In genomic region chr10:96511044-96511945, GRCh38 we compare ENCODE assay signal across 9 cellular contexts. TPM values are rescaled to one million over a fixed set of nuclear protein-coding genes. Genes with fewer than 3 reads are reported as not detected.
DNase-seq lines count a peak whose midpoint lies in the region; ATAC-seq and TF ChIP-seq lines count a peak whose summit lies in the region.
"Had no signal": no experiment of that assay in that cellular context is flagged by ENCODE, and none has a peak within 500 bp of the region (broad histone marks: within the 10 kb centered on the region; RNA-seq: fewer than 3 reads in every experiment).

No MANE protein-coding gene starts in this region.

- H3K27ac ChIP-seq in fibroblast of lung (ENCODE audit: insufficient read depth, low read length) (no peak overlapping the region), parathyroid adenoma (no peak overlapping the region)

- H3K4me3 ChIP-seq in HAP-1 (no peak overlapping the region), fibroblast of lung (replicated peaks in 1 of 4; ENCODE audit: control extremely low read depth in 1 of 4, insufficient read depth in 1 of 4, low read depth in 3 of 4, low read length in 4 of 4) (no peak overlapping the region), parathyroid adenoma (ENCODE audit: low read depth, low read length) (no peak overlapping the region)

- no peaks in the 10 kb centered on the region for H3K9me3 ChIP-seq in HAP-1
- H3K9me3 ChIP-seq in fibroblast of lung (ENCODE audit: control insufficient read depth, insufficient read depth, low read depth, low read length) = no peaks in the 10 kb centered on the region
- no peaks in the 10 kb centered on the region for H3K9me3 ChIP-seq in parathyroid adenoma (ENCODE audit: control insufficient read depth, low read length)

- in situ Hi-C loops in HAP-1 (cut with MboI; ENCODE audit: low sequenced_read_pairs) = loop anchor here (5.0 kb wide), 1 partner anchor 114 kb away; no protein-coding TSS in a partner anchor

- H3K79me2 ChIP-seq in fibroblast of lung (ENCODE audit: control insufficient read depth, insufficient read depth, low read length) = no peaks in the 10 kb centered on the region
- no peaks in the 10 kb centered on the region for H3K79me2 ChIP-seq in parathyroid adenoma

- H3K4me1 ChIP-seq in HAP-1 = peaks cover 5% of the 10 kb centered on the region
- H3K4me1 ChIP-seq in fibroblast of lung (ENCODE audit: control insufficient read depth, extremely low read depth, insufficient read depth, low read length) = peaks cover 3% of the 10 kb centered on the region
- peaks cover 7% of the 10 kb centered on the region for H3K4me1 ChIP-seq in parathyroid adenoma

- H3K9ac ChIP-seq in fibroblast of lung (ENCODE audit: insufficient read depth, low read length) = no peak overlapping the region
- H3K9ac ChIP-seq in parathyroid adenoma = no peak overlapping the region

- TF ChIP-seq CTCF in fibroblast of lung (conservative IDR thresholded peaks at IDR 0.05 in 1 of 2, IDR thresholded peaks at IDR 0.05 in 1 of 2; ENCODE audit: low read depth in 1 of 2, low read length in 2 of 2) (peak; percentile 38 to 61), parathyroid adenoma (IDR thresholded peaks at IDR 0.05) (peak; percentile 60)

- no peak overlapping the region for H2AFZ ChIP-seq in fibroblast of lung (ENCODE audit: low read length)
- H2AFZ ChIP-seq in parathyroid adenoma = no peak overlapping the region

- H4K20me1 ChIP-seq in fibroblast of lung (ENCODE audit: control insufficient read depth, extremely low read depth, insufficient read depth, low read length) = no peaks in the 10 kb centered on the region

- peak; percentile 14 for DNase-seq in NCI-H1694 (lab: John Stamatoyannopoulos, UW)
- DNase-seq in NCI-H1694 treated with DMSO at 0.1 percent for 48 hours (lab: John Stamatoyannopoulos, UW) = no peak
- peak; percentile 40 to 71 for DNase-seq in HAP-1 (ENCODE audit: low spot score in 2 of 2)
- peak; percentile 63 for DNase-seq in SK-N-DZ (ENCODE audit: low spot score)
- DNase-seq in fibroblast of lung (ENCODE audit: low read depth in 2 of 2) = peak in 1 of 2 donors; percentile 19
- DNase-seq in COR-L47 (lab: John Stamatoyannopoulos, UW) = no peak

- H3K4me2 ChIP-seq in fibroblast of lung (ENCODE audit: extremely low read depth, insufficient read depth, low read length) (no peak overlapping the region), parathyroid adenoma (ENCODE audit: low read length) (no peak overlapping the region)

- peaks cover 6% of the 10 kb centered on the region for H3K27me3 ChIP-seq in HAP-1 (ENCODE audit: low read depth)
- H3K27me3 ChIP-seq in fibroblast of lung (ENCODE audit: control insufficient read depth, insufficient read depth, low read length) = peaks cover 11% of the 10 kb centered on the region
- no peaks in the 10 kb centered on the region for H3K27me3 ChIP-seq in parathyroid adenoma (ENCODE audit: control insufficient read depth, insufficient read depth, low read length)

- ATAC-seq in GM21381 (IDR thresholded peaks at IDR 0.05; ENCODE audit: unreplicated experiment) = no peak

- no peaks in the 10 kb centered on the region for H3K36me3 ChIP-seq in HAP-1 (replicated peaks)
- H3K36me3 ChIP-seq in fibroblast of lung (ENCODE audit: control insufficient read depth, insufficient read depth, low read length) = no peaks in the 10 kb centered on the region
- no peaks in the 10 kb centered on the region for H3K36me3 ChIP-seq in parathyroid adenoma (ENCODE audit: control insufficient read depth, insufficient read depth, low read length)

RNA-seq across cellular contexts. Expression of gene TLL2, which starts 2.4 kb away (rescaled TPM):
- 0.51 TPM in 1 of 2 replicates, not detected in the other for polyA plus RNA-seq in SK-N-DZ (2014; cell fraction: cytosol; rRNA removed)
- 0.01 TPM in 1 of 2 replicates, not detected in the other for polyA plus RNA-seq in SK-N-DZ (2014; cell fraction: nucleus; rRNA removed)
- total RNA-seq in fibroblast of lung = 0.17 and 0.26 TPM in 2 replicates
- polyA plus RNA-seq in fibroblast of lung = 0.01 and 0.05 TPM in 2 replicates
- polyA plus RNA-seq in fibroblast of lung (2012) = 0.02 TPM in 1 of 2 replicates, not detected in the other
- polyA minus RNA-seq in fibroblast of lung (ENCODE audit: low replicate concordance) = not detected in 2 replicates
- total RNA-seq: activated CD8-positive, alpha-beta memory T cell treated with anti-CD3 and anti-CD28 coated beads for 36 hours had no signal

Comparison
In these comparisons a context has a peak if more than half of its experiments do, and no peak if none do; other contexts are left out.
1. DNase-seq: peak in NCI-H1694 (single experiment), HAP-1 (2 of 2) and SK-N-DZ (single experiment); none in NCI-H1694 treated with DMSO at 0.1 percent for 48 hours (single experiment) and COR-L47 (single experiment).